Comparison of ENCODE assay signal across 1 cellular context in the genomic region with DNA sequence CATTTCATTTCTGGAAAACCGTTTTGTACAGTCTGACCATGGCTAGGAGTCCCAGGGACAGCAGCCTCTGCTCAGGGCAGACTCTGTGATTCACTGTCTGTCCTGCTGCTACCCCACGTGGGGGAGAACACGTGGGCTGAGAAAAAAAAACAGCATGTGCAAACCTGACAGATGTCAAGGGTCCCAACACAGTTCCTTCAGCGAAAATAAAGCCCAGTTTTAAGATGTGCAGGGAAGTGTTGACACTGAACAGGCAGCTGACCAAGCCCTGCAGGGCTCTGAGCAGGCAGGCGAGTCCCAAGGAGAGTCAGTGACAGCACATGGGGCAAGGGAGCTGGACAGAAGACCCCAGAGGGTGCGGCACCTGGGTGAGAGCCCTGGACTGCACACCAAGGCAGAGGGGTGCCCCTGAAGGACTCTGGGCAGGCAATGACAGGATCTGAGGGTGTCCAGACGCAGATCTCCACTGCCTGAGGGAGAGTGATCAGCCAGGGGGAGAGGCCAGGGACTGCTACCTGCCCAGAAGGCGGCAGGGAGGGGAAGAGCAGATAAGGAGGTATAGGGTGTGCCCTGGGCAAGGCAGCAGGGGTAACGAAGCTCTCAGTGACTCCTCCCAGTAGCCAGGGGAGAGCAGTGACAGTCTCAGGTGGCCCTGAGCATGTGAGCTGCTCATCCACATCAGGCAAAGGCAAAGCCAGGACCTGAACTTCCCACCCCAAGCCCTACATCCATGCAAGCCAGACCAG.
TF ChIP-seq lines count a peak whose summit lies in the region.

No MANE protein-coding gene starts in this region.

TF ChIP-seq in GM23338, 12 proteins besides CTCF, POLR2A, EP300 and RAD21 (continued from another document):
- TF ChIP-seq CREB1 (CRISPR knock-in tag; IDR thresholded peaks at IDR 0.05; ENCODE audit: low read depth) (no peak), NANOG (IDR thresholded peaks at IDR 0.05; ENCODE audit: borderline replicate concordance) (no peak), EZH2phosphoT487 (IDR thresholded peaks at IDR 0.05; ENCODE audit: unreplicated experiment) (no peak), ZNF114 (CRISPR knock-in tag; IDR thresholded peaks at IDR 0.05) (no peak), ZNF462 (CRISPR knock-in tag; IDR thresholded peaks at IDR 0.05) (no peak), JUNB (IDR thresholded peaks at IDR 0.05; ENCODE audit: unreplicated experiment) (no peak), POLR2AphosphoS5 (IDR thresholded peaks at IDR 0.05; ENCODE audit: low read depth) (no peak), ZNF331 (CRISPR knock-in tag; IDR thresholded peaks at IDR 0.05; ENCODE audit: low read depth) (no peak), EZH2 (IDR thresholded peaks at IDR 0.05; ENCODE audit: low read depth, unreplicated experiment) (no peak)
